9 cellular contexts compared by ENCODE assay signal in genomic region chr5:63125862-63126261, GRCh38.
DNase-seq lines count a peak whose midpoint lies in the region; ATAC-seq, FAIRE-seq and TF ChIP-seq lines count a peak whose summit lies in the region.
"Had no signal": no experiment of that assay in that cellular context is flagged by ENCODE, and none has a peak within 500 bp of the region (broad histone marks: within the 10 kb centered on the region; RNA-seq: fewer than 3 reads in every experiment).

No MANE protein-coding gene starts in this region.

- TF ChIP-seq RAD21 in HepG2 (CRISPR knock-in tag; IDR thresholded peaks at IDR 0.05), result no peak

- intact Hi-C loops in HepG2 (cut with micrococcal nuclease; ENCODE audit: unreplicated experiment), result no loop called here
- intact Hi-C loops in mucosa of descending colon (cut with DNase I, micrococcal nuclease), result no loop called here

- H2AFZ ChIP-seq in HepG2 (ENCODE audit: low read length), result no peak overlapping the region

- no peak overlapping the region for H3K4me2 ChIP-seq in HepG2 (ENCODE audit: low read depth, low read length)

- POLR2A ChIA-PET in HepG2 (lab: Yijun Ruan, JAX), result no interaction called here

- no peak for TF ChIP-seq POLR2A in HepG2 (IDR thresholded peaks at IDR 0.05; ENCODE audit: insufficient read depth in 1 of 2, low read depth in 2 of 2, low read length in 2 of 2)

- BruUV-seq in HepG2 (replicated peaks; lab: Mats Ljungman, UMichigan), result no TSS peak

- H3K4me3 ChIP-seq in HepG2 (replicated peaks in 1 of 3; ENCODE audit: insufficient read depth in 1 of 3, low read depth in 2 of 3, low read length in 3 of 3) (no peak overlapping the region), mucosa of descending colon (no peak overlapping the region)

- no peaks in the 10 kb centered on the region for H3K9me3 ChIP-seq in HepG2 (ENCODE audit: low read length)
- H3K9me3 ChIP-seq in mucosa of descending colon, result no peaks in the 10 kb centered on the region

- no peak for FAIRE-seq in HepG2 (lab: Jason Lieb, UNC)

- no peak overlapping the region for H3K27ac ChIP-seq in VCaP
- H3K27ac ChIP-seq in HepG2 (ENCODE audit: extremely low read length, insufficient read depth, low read length), result no peak overlapping the region

- TF ChIP-seq EP300 in HepG2 (IDR thresholded peaks at IDR 0.05; ENCODE audit: low read depth in 2 of 2, low read length in 2 of 2) (no peak), HepG2 (CRISPR knock-in tag; IDR thresholded peaks at IDR 0.05; ENCODE audit: borderline replicate concordance) (no peak)

- DNase-seq in NCI-H1417 (lab: John Stamatoyannopoulos, UW) (peak; percentile 8 to 31 (median 9)), NCI-H1417 treated with DMSO at 0.1 percent for 48 hours (lab: John Stamatoyannopoulos, UW) (no peak), HT-29 (ENCODE audit: low spot score) (peak; percentile 54), HepG2 (ENCODE audit: low spot score) (peak; percentile 37), mucosa of descending colon (no peak), midbrain (lab: John Stamatoyannopoulos, UW) (no peak)
- DNase-seq: activated T-cell treated with anti-CD3 and anti-CD28 coated beads, Interleukin-2, amount 50 U/mL, for 72 hours had no signal

- in situ Hi-C loops in HepG2 (cut with HindIII; ENCODE audit: extremely low pct_ligation_motif_present, low pct_unique_long_range_greater_than_20kb), result no loop called here

- H3K9ac ChIP-seq in HepG2 (ENCODE audit: insufficient read depth, low read depth, low read length), result no peak overlapping the region

- no peaks in the 10 kb centered on the region for H3K27me3 ChIP-seq in HepG2 (ENCODE audit: control insufficient read depth in 1 of 2, insufficient read depth in 2 of 2, low read length in 2 of 2)

- H3K4me1 ChIP-seq in HepG2 (ENCODE audit: insufficient read depth, low read length), result no peaks in the 10 kb centered on the region
- H3K4me1 ChIP-seq in mucosa of descending colon (ENCODE audit: low read depth), result no peaks in the 10 kb centered on the region

- peak; percentile 84 for TF ChIP-seq CTCF in VCaP (conservative IDR thresholded peaks at IDR 0.05)
- peak; percentile 45 for TF ChIP-seq CTCF in HepG2 (CRISPR knock-in tag; IDR thresholded peaks at IDR 0.05)
- TF ChIP-seq CTCF in mucosa of descending colon (IDR thresholded peaks at IDR 0.05), result no peak

- H4K20me1 ChIP-seq in HepG2 (ENCODE audit: insufficient read depth, low read length), result no peaks in the 10 kb centered on the region

- CTCF ChIA-PET in HepG2 (lab: Yijun Ruan, JAX; ENCODE audit: low intra/inter-chr PET ratio, low total read pairs), result no interaction called here

- H3K79me2 ChIP-seq in HepG2 (ENCODE audit: insufficient read depth, low read length), result no peaks in the 10 kb centered on the region

- H3K36me3 ChIP-seq in HepG2 (replicated peaks in 1 of 2; ENCODE audit: control insufficient read depth in 1 of 2, insufficient read depth in 2 of 2, low read length in 2 of 2) (no peaks in the 10 kb centered on the region), mucosa of descending colon (ENCODE audit: low read depth) (no peaks in the 10 kb centered on the region)

- ATAC-seq in GM21528 (IDR thresholded peaks at IDR 0.05; ENCODE audit: low FRiP score, unreplicated experiment), result peak; percentile 85
- ATAC-seq in HepG2, result peak; percentile 84
- ATAC-seq in mucosa of descending colon, result no peak

- 0% methylated on average over 2 of the region's 2 CpGs for WGBS in HepG2 (ENCODE audit: low lambda C conversion rate)

TF ChIP-seq in HepG2, 621 proteins besides CTCF, POLR2A, EP300 and RAD21:
- TF ChIP-seq ZNF468 (CRISPR knock-in tag; IDR thresholded peaks at IDR 0.05) (no peak), MBD4 (IDR thresholded peaks at IDR 0.05; ENCODE audit: borderline replicate concordance, low read length) (no peak), CSRNP1 (CRISPR knock-in tag; IDR thresholded peaks at IDR 0.05) (no peak), DNMT3B (CRISPR knock-in tag; conservative IDR thresholded peaks at IDR 0.05) (no peak), FUBP1 (CRISPR knock-in tag; IDR thresholded peaks at IDR 0.05; ENCODE audit: borderline replicate concordance) (no peak), FOXO1 (CRISPR knock-in tag; IDR thresholded peaks at IDR 0.05) (no peak), BRCA1 (CRISPR knock-in tag; IDR thresholded peaks at IDR 0.05) (no peak), STAG1 (CRISPR knock-in tag; IDR thresholded peaks at IDR 0.05) (peak; percentile 33)

Comparison
In these comparisons a context has a peak if more than half of its experiments do, and no peak if none do; other contexts are left out.
1. DNase-seq: peak in NCI-H1417 (3 of 3), HT-29 (single experiment) and HepG2 (single experiment); none in NCI-H1417 treated with DMSO at 0.1 percent for 48 hours (single experiment), mucosa of descending colon (0 of 3) and midbrain (single experiment).